In the genomic region with DNA sequence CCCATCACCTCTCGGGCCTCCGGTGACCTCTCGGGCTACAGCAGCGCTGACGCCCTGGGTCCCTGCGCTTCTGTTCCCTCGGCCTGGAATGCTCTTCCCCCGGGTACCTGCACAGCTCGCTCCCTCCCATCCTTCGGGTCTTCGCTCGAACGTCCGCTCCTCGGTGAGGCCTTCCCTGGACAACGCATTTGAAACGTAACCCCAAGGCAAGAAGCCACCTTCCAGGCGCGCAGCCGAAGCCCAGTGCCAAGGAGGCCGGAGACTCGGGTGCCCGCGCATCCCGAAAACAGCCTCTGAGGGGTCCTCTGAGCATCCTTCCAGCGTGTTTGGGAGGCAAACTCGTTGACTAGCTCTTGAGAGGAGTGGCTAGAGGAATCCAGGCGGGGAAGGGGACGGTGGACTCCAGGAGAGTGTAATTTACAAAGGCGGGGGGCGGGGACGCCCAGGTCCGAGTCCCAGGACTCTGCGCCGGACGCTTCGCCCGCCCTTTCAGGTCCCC, we compare ENCODE assay signal across 8 cellular contexts.
A peak's percentile ranks its signal among the peaks of the same experiment; 100 is the strongest.
DNase-seq lines count a peak whose midpoint lies in the region; ATAC-seq, FAIRE-seq and TF ChIP-seq lines count a peak whose summit lies in the region.

No MANE protein-coding gene starts in this region.

- H3K4me3 ChIP-seq in astrocyte of the spinal cord (ENCODE audit: low read depth, low read length) (peak overlapping the region; percentile 61), kidney (ENCODE audit: low read length in 2 of 2) (peak overlapping the region; percentile 33 to 60), thoracic aorta (peak overlapping the region; percentile 69)

- H3K9me3 ChIP-seq in kidney (ENCODE audit: control insufficient read depth in 1 of 2, low read length in 2 of 2), result no peaks in the 10 kb centered on the region
- H3K9me3 ChIP-seq in thoracic aorta, result no peaks in the 10 kb centered on the region

- in situ Hi-C loops in astrocyte of the spinal cord (cut with HindIII; ENCODE audit: low sequenced_read_pairs), result no loop called here

- peak; percentile 6 for DNase-seq in activated CD4-positive, alpha-beta T cell treated with anti-CD3 and anti-CD28 coated beads for 48 hours
- no peak for DNase-seq in activated CD4-positive, alpha-beta T cell treated with anti-CD3 and anti-CD28 coated beads for 4 hours
- DNase-seq in astrocyte of the spinal cord (ENCODE audit: low read depth, low spot score) (peak; percentile 17), kidney (no peak), thoracic aorta (ENCODE audit: low spot score) (no peak), RCC 7860 (ENCODE audit: low spot score) (no peak)

- FAIRE-seq in kidney (lab: Jason Lieb, UNC), result no peak
- FAIRE-seq in RCC 7860 (lab: Jason Lieb, UNC), result no peak

- ATAC-seq in thoracic aorta (ENCODE audit: insufficient number of reproducible peaks, low FRiP score, low read depth), result no peak
- no peak for ATAC-seq in GM19463 (IDR thresholded peaks at IDR 0.05; ENCODE audit: unreplicated experiment)
- no peak for ATAC-seq in GM19351 (IDR thresholded peaks at IDR 0.05; ENCODE audit: unreplicated experiment)

- H3K4me1 ChIP-seq in kidney (ENCODE audit: control insufficient read depth in 1 of 2, insufficient read depth in 1 of 2, low read depth in 1 of 2, low read length in 2 of 2), result peaks cover 0 to 5% of the 10 kb centered on the region in 2 donors
- peaks cover 16 to 29% of the 10 kb centered on the region in 2 donors for H3K4me1 ChIP-seq in thoracic aorta (ENCODE audit: control insufficient read depth in 1 of 2, low read depth in 2 of 2)

- H3K27ac ChIP-seq in kidney (ENCODE audit: low read depth in 2 of 2, low read length in 2 of 2), result no peak overlapping the region
- no peak overlapping the region for H3K27ac ChIP-seq in thoracic aorta

- intact Hi-C loops in kidney (cut with DNase I), result no loop called here

- no peaks in the 10 kb centered on the region for H3K36me3 ChIP-seq in kidney (ENCODE audit: control insufficient read depth in 1 of 2, insufficient read depth in 2 of 2, low read length in 2 of 2)
- no peaks in the 10 kb centered on the region for H3K36me3 ChIP-seq in thoracic aorta

- TF ChIP-seq CTCF in astrocyte of the spinal cord (IDR thresholded peaks at IDR 0.05; ENCODE audit: low read depth, low read length) (no peak), kidney (IDR thresholded peaks at IDR 0.05; ENCODE audit: borderline replicate concordance, extremely low read depth, insufficient read depth) (no peak), thoracic aorta (IDR thresholded peaks at IDR 0.05) (no peak)

- H3K27me3 ChIP-seq in thoracic aorta (replicated peaks; ENCODE audit: insufficient read depth), result peaks cover 6% of the 10 kb centered on the region

- H3K9ac ChIP-seq in kidney (ENCODE audit: low read length in 2 of 2), result no peak overlapping the region

Comparison
In these comparisons a context has a peak if more than half of its experiments do, and no peak if none do; other contexts are left out.
1. DNase-seq: peak in activated CD4-positive, alpha-beta T cell treated with anti-CD3 and anti-CD28 coated beads for 48 hours (single experiment) and astrocyte of the spinal cord (single experiment); none in activated CD4-positive, alpha-beta T cell treated with anti-CD3 and anti-CD28 coated beads for 4 hours (0 of 2), kidney (single experiment), thoracic aorta (single experiment) and RCC 7860 (single experiment).
2. Peak in every context shown above with its lines, with median percentiles within 50 percentile points of each other: H3K4me3 ChIP-seq.